1 cellular context compared by ENCODE assay signal in the genomic region with DNA sequence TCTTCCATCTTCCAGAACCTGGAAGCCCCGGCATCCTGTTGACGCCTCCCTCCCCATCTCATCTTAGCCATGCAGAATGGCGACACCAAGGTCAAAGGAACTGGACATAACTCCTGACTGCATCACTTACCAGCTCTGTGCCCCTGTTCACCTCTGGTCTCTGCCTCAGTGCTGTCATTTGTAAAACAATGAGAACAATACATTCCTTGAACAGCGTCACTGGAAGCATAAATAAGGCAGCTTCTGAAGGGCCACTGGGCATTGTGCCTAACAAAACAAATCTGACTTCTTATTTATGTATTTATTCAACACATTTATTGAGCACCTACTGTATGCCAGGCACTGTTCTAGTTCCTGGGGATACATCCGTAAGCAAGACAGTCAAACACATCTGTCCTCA.
TF ChIP-seq lines count a peak whose summit lies in the region.

No MANE protein-coding gene starts in this region.

TF ChIP-seq in H1, 55 proteins besides CTCF, POLR2A, EP300 and RAD21:
- TF ChIP-seq CHD1 (IDR thresholded peaks at IDR 0.05; ENCODE audit: low read depth, low read length) (no peak), GABPA (IDR thresholded peaks at IDR 0.05; ENCODE audit: borderline replicate concordance, insufficient read depth, low read length) (no peak), SUZ12 (IDR thresholded peaks at IDR 0.05; ENCODE audit: low read length) (no peak), POLR2AphosphoS5 (IDR thresholded peaks at IDR 0.05; ENCODE audit: low read depth, low read length) (no peak), RNF2 (IDR thresholded peaks at IDR 0.05; ENCODE audit: borderline replicate concordance, low read depth, low read length, missing control alignments, poor library complexity, severe bottlenecking) (no peak), SRF (IDR thresholded peaks at IDR 0.05; ENCODE audit: low read depth, low read length) (no peak), SIX5 (IDR thresholded peaks at IDR 0.05; ENCODE audit: low read depth, low read length) (no peak), YY1 (IDR thresholded peaks at IDR 0.05; ENCODE audit: low read depth, low read length) (no peak), ZNF274 (IDR thresholded peaks at IDR 0.05; ENCODE audit: borderline replicate concordance, extremely low read depth, low read length) (no peak), SP4 (IDR thresholded peaks at IDR 0.05; ENCODE audit: low read length) (no peak), BACH1 (IDR thresholded peaks at IDR 0.05; ENCODE audit: low read length) (no peak), EGR1 (IDR thresholded peaks at IDR 0.05; ENCODE audit: borderline replicate concordance, low read depth, low read length) (no peak), MAFK (IDR thresholded peaks at IDR 0.05; ENCODE audit: low read depth, low read length) (no peak), CBX8 (IDR thresholded peaks at IDR 0.05; ENCODE audit: borderline replicate concordance, low read depth, low read length) (no peak), RBBP5 (IDR thresholded peaks at IDR 0.05; ENCODE audit: borderline replicate concordance, low read depth, low read length) (no peak), TEAD4 (IDR thresholded peaks at IDR 0.05; ENCODE audit: low read depth, low read length) (no peak), BCL11A (IDR thresholded peaks at IDR 0.05; ENCODE audit: low read depth in 2 of 2, low read length in 2 of 2) (no peak), RFX5 (IDR thresholded peaks at IDR 0.05; ENCODE audit: borderline replicate concordance, low read depth, low read length) (no peak)
- TF ChIP-seq, protein P1, sequence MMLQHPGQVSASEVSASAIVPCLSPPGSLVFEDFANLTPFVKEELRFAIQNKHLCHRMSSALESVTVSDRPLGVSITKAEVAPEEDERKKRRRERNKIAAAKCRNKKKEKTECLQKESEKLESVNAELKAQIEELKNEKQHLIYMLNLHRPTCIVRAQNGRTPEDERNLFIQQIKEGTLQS (IDR thresholded peaks at IDR 0.05; ENCODE audit: insufficient read depth, low read depth, low read length) = no peak
- TF ChIP-seq, protein P2, sequence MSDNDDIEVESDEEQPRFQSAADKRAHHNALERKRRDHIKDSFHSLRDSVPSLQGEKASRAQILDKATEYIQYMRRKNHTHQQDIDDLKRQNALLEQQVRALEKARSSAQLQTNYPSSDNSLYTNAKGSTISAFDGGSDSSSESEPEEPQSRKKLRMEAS (IDR thresholded peaks at IDR 0.05) = no peak
